In the genomic region with DNA sequence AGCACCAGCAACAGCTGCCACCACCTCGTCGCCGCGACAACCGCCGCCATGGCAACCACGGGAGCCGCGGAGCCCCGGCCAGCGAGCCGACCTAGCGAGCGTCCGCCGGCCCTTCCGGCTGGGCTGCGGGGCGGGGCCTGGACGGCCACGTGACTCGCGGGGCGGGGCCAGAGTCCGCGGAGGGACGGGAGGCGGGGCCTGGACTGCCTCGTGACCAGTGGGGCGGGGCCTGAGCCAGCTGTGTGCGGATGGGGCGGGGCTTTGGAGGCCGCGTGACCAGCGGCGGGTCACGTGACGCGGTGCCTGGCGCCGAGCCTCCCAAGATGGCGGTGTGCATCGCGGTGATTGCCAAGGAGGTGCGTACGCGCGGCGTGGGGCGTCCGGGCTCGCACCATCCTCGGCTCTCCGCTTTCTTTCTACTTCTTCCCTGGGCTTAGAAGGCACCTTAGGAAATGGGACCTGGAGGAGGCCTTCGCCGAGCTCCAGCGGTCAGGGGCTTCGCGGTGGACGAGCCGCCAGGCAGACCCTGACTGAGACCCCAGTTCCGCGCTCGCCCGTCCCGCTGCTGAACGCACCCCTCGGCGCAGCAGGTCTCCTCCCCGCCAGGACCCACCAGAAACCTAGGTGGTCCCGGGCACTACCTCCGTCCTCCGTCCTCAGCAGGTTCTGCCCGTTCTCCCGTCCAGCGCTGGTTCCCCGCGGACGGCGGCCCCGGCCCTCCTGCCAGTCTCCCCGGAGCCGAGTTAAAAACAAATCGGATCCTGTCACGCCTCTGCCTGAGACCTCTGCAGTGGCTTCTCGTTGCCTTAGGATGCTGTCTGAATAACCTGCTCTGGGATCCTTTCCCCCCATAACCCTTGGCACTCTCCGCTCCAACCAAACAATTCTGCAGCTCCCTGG, we compare ENCODE assay signal across 8 cellular contexts.
DNase-seq lines count a peak whose midpoint lies in the region; ATAC-seq and FAIRE-seq lines count a peak whose summit lies in the region.

A gene with protein sequence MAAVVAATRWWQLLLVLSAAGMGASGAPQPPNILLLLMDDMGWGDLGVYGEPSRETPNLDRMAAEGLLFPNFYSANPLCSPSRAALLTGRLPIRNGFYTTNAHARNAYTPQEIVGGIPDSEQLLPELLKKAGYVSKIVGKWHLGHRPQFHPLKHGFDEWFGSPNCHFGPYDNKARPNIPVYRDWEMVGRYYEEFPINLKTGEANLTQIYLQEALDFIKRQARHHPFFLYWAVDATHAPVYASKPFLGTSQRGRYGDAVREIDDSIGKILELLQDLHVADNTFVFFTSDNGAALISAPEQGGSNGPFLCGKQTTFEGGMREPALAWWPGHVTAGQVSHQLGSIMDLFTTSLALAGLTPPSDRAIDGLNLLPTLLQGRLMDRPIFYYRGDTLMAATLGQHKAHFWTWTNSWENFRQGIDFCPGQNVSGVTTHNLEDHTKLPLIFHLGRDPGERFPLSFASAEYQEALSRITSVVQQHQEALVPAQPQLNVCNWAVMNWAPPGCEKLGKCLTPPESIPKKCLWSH (minus strand): TSS at position 120 of the 900 bp plus-strand sequence. CDS start 70 bp downstream, at position 50.
A gene with protein sequence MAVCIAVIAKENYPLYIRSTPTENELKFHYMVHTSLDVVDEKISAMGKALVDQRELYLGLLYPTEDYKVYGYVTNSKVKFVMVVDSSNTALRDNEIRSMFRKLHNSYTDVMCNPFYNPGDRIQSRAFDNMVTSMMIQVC (plus strand): TSS at position 300 of the 900 bp plus-strand sequence. CDS start 24 bp downstream, at position 324.

- ATAC-seq in GM21360 (IDR thresholded peaks at IDR 0.05; ENCODE audit: unreplicated experiment): peak; percentile 71
- peak; percentile 81 for ATAC-seq in memory B cell (ENCODE audit: low read depth)

- H3K27me3 ChIP-seq in effector memory CD4-positive, alpha-beta T cell (replicated peaks; ENCODE audit: control insufficient read depth, insufficient read depth, low read length, poor library complexity, severe bottlenecking): no peaks in the 10 kb centered on the region

- no peaks in the 10 kb centered on the region for H3K9me3 Mint-ChIP-seq in memory B cell

- H3K4me1 ChIP-seq in effector memory CD4-positive, alpha-beta T cell (ENCODE audit: control insufficient read depth, insufficient read depth, low read length, poor library complexity, severe bottlenecking): peaks cover 24% of the 10 kb centered on the region

- H3K27ac ChIP-seq in effector memory CD4-positive, alpha-beta T cell (ENCODE audit: insufficient read depth, low read length, poor library complexity, severe bottlenecking): peak within 1 kb of the TSS; percentile 69

- peaks cover 4% of the 10 kb centered on the region for H3K36me3 Mint-ChIP-seq in memory B cell

- H3K4me3 ChIP-seq in effector memory CD4-positive, alpha-beta T cell (ENCODE audit: insufficient read depth, low read depth, low read length, poor library complexity, severe bottlenecking): peak within 1 kb of the TSS; percentile 91

- H3K27me3 Mint-ChIP-seq in memory B cell: no peaks in the 10 kb centered on the region

- DNase-seq in COLO668 (lab: John Stamatoyannopoulos, UW; ENCODE audit: unreplicated experiment) (peak; percentile 99), HTR-8/SVneo (ENCODE audit: insufficient read length, low spot score) (peak; percentile 95), NOMO-1 treated with DMSO at 0.1 percent for 48 hours (lab: John Stamatoyannopoulos, UW; ENCODE audit: unreplicated experiment) (peak; percentile 92), memory B cell (ENCODE audit: low spot score in 2 of 2) (peak; percentile 99)
- peak; percentile 97 to 98 for DNase-seq in activated CD8-positive, alpha-beta memory T cell treated with anti-CD3 and anti-CD28 coated beads for 4 hours (ENCODE audit: low read depth in 2 of 2)
- DNase-seq in effector memory CD4-positive, alpha-beta T cell: peak; percentile 93 to 98 (median 97)
- peak; percentile 99 for DNase-seq in stimulated activated CD8-positive, alpha-beta memory T cell treated with anti-CD3 and anti-CD28 coated beads, Interleukin-12 subunit alpha, Interleukin-12 subunit beta, amount 100 ng/mL, for 1 hour (ENCODE audit: low read depth)

- H3K36me3 ChIP-seq in effector memory CD4-positive, alpha-beta T cell (ENCODE audit: control insufficient read depth, insufficient read depth, low read length): peaks cover 34% of the 10 kb centered on the region

- peaks cover 16% of the 10 kb centered on the region for H3K4me1 Mint-ChIP-seq in memory B cell

- no peaks in the 10 kb centered on the region for H3K9me3 ChIP-seq in effector memory CD4-positive, alpha-beta T cell (ENCODE audit: control insufficient read depth, low read length)

- peak within 1 kb of the TSS; percentile 93 for H3K27ac Mint-ChIP-seq in memory B cell

- FAIRE-seq in HTR-8/SVneo (lab: Jason Lieb, UNC): peak; percentile 98

- H3K4me3 Mint-ChIP-seq in memory B cell: peak within 1 kb of the TSS; percentile 97

Comparison
In these comparisons a context has a peak if more than half of its experiments do, and no peak if none do; other contexts are left out.
1. Peak in every context shown above with its lines: DNase-seq, ATAC-seq, H3K4me3 ChIP-seq and H3K27ac ChIP-seq.